In the genomic region with DNA sequence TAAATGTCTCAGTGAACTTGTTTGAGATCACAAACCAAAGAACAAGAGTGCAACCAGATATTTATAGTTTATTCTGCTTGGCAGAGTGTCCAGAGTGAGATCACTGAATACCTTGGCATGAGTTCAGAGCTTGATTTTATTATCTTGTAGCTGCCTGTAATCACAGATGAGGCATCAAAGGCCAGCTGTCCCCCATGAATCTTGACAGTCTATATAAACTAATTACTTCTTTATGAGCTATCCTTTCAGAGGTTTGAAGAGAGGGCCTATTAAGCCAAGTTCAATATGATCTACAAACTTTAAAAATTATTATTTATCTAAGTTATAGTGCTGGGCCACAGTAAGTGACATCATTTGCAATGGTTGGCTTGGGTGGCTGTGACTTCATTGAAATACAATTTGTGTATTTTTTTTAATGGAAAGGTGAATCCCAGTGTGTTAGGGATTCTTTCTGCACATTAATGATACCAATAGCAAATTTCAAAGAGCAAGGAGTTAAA, we compare ENCODE assay signal across 11 cellular contexts.
DNase-seq lines count a peak whose midpoint lies in the region; ATAC-seq, FAIRE-seq and TF ChIP-seq lines count a peak whose summit lies in the region.
"Had no signal": no experiment of that assay in that cellular context is flagged by ENCODE, and none has a peak within 500 bp of the region (broad histone marks: within the 10 kb centered on the region; RNA-seq: fewer than 3 reads in every experiment).

No MANE protein-coding gene starts in this region.

- H3K9me3 Mint-ChIP-seq in CD8-positive, alpha-beta T cell: no peaks in the 10 kb centered on the region

- no peak overlapping the region for H3K27ac Mint-ChIP-seq in CD8-positive, alpha-beta T cell

- no peaks in the 10 kb centered on the region for H3K36me3 ChIP-seq in adipocyte (ENCODE audit: control insufficient read depth, insufficient read depth, low read length, severe bottlenecking)
- H3K36me3 ChIP-seq in right atrium auricular region: no peaks in the 10 kb centered on the region
- no peaks in the 10 kb centered on the region for H3K36me3 ChIP-seq in tibial artery
- H3K36me3 ChIP-seq in CD8-positive, alpha-beta T cell (ENCODE audit: insufficient read depth, low read length): no peaks in the 10 kb centered on the region

- FAIRE-seq in RCC 7860 (lab: Jason Lieb, UNC): no peak

- H3K4me1 ChIP-seq in adipocyte (ENCODE audit: control insufficient read depth, insufficient read depth, low read length) (peaks cover 10% of the 10 kb centered on the region), right atrium auricular region (peaks cover 0 to 35% of the 10 kb centered on the region in 2 donors), tibial artery (peaks cover 3 to 47% (median 22%) of the 10 kb centered on the region in 4 donors)
- H3K4me1 ChIP-seq in CD8-positive, alpha-beta T cell (ENCODE audit: insufficient read depth, low read length): no peaks in the 10 kb centered on the region

- TF ChIP-seq CTCF in right atrium auricular region (IDR thresholded peaks at IDR 0.05): no peak
- TF ChIP-seq CTCF in tibial artery (IDR thresholded peaks at IDR 0.05): no peak
- TF ChIP-seq CTCF in CD8-positive, alpha-beta T cell (IDR thresholded peaks at IDR 0.05): no peak

- H3K4me3 Mint-ChIP-seq in CD8-positive, alpha-beta T cell: no peak overlapping the region

- H3K27me3 ChIP-seq in adipocyte (replicated peaks; ENCODE audit: control insufficient read depth, insufficient read depth, low read length) (peaks cover 7% of the 10 kb centered on the region), right atrium auricular region (no peaks in the 10 kb centered on the region), tibial artery (no peaks in the 10 kb centered on the region)
- H3K27me3 ChIP-seq in CD8-positive, alpha-beta T cell (ENCODE audit: insufficient read depth, low read length): no peaks in the 10 kb centered on the region

- POLR2A ChIA-PET in CD8-positive, alpha-beta T cell (lab: Charles Lee): no interaction called here

- intact Hi-C loops in tibial artery (cut with DNase I; ENCODE audit: low total_unique reads): no loop called here
- intact Hi-C loops in CD8-positive, alpha-beta T cell (cut with DNase I, micrococcal nuclease): no loop called here

- H3K9ac ChIP-seq in adipocyte (ENCODE audit: low read length): no peak overlapping the region

- CTCF ChIA-PET in CD8-positive, alpha-beta T cell (lab: Charles Lee): no interaction called here

- DNase-seq in NCI-H1436 (lab: John Stamatoyannopoulos, UW) (peak; percentile 14), NCI-H1436 treated with DMSO at 0.1 percent for 48 hours (lab: John Stamatoyannopoulos, UW) (no peak), adipocyte (ENCODE audit: low read depth) (peak; percentile 74), right atrium auricular region (ENCODE audit: low spot score) (no peak), tibial artery (no peak), RCC 7860 (ENCODE audit: low spot score) (no peak)
- no peak for DNase-seq in CD8-positive, alpha-beta T cell
- DNase-seq: 8988T; activated CD8-positive, alpha-beta memory T cell treated with anti-CD3 and anti-CD28 coated beads, Interleukin-2, amount 50 U/mL, for 48 hours; glutamatergic neuron had no signal

- H3K4me3 ChIP-seq in adipocyte (ENCODE audit: low read length): no peak overlapping the region
- H3K4me3 ChIP-seq in right atrium auricular region: no peak overlapping the region
- H3K4me3 ChIP-seq in tibial artery: no peak overlapping the region
- no peak overlapping the region for H3K4me3 ChIP-seq in CD8-positive, alpha-beta T cell (ENCODE audit: low read depth, low read length)

- ATAC-seq in CD8-positive, alpha-beta T cell: no peak
- no peak for ATAC-seq in HG02571 (IDR thresholded peaks at IDR 0.05; ENCODE audit: unreplicated experiment)

- H3K4me1 Mint-ChIP-seq in CD8-positive, alpha-beta T cell (ENCODE audit: low read depth): no peaks in the 10 kb centered on the region

- no peaks in the 10 kb centered on the region for H3K36me3 Mint-ChIP-seq in CD8-positive, alpha-beta T cell

- no peaks in the 10 kb centered on the region for H3K27me3 Mint-ChIP-seq in CD8-positive, alpha-beta T cell (ENCODE audit: low read depth)

- H3K27ac ChIP-seq in right atrium auricular region (peak overlapping the region; percentile 54 to 92), tibial artery (peak overlapping the region; percentile 64 to 66)
- no peak overlapping the region for H3K27ac ChIP-seq in CD8-positive, alpha-beta T cell (ENCODE audit: low read depth, low read length)

- H3K9me3 ChIP-seq in adipocyte (ENCODE audit: control insufficient read depth, low read length): no peaks in the 10 kb centered on the region
- H3K9me3 ChIP-seq in right atrium auricular region: no peaks in the 10 kb centered on the region
- H3K9me3 ChIP-seq in tibial artery: no peaks in the 10 kb centered on the region
- no peaks in the 10 kb centered on the region for H3K9me3 ChIP-seq in CD8-positive, alpha-beta T cell (ENCODE audit: low read length)

Comparison
In these comparisons a context has a peak if more than half of its experiments do, and no peak if none do; other contexts are left out.
1. DNase-seq: peak in NCI-H1436 (single experiment) and adipocyte (single experiment); none in NCI-H1436 treated with DMSO at 0.1 percent for 48 hours (single experiment), right atrium auricular region (single experiment), tibial artery (0 of 2), RCC 7860 (single experiment) and CD8-positive, alpha-beta T cell (0 of 7).